Comparison of ENCODE assay signal across 8 cellular contexts in genomic region chr12:7806863-7807487, GRCh38. TPM values are rescaled to one million over a fixed set of nuclear protein-coding genes. Genes with fewer than 3 reads are reported as not detected.
DNase-seq lines count a peak whose midpoint lies in the region; ATAC-seq, FAIRE-seq and TF ChIP-seq lines count a peak whose summit lies in the region.

No MANE protein-coding gene starts in this region.

- no peaks in the 10 kb centered on the region for H3K36me3 ChIP-seq in lung (ENCODE audit: control insufficient read depth in 2 of 2, insufficient read depth in 2 of 2, low read length in 2 of 2)

- no peaks in the 10 kb centered on the region for H3K27me3 ChIP-seq in lung (ENCODE audit: control insufficient read depth, insufficient read depth)

- peak; percentile 77 for ATAC-seq in lung (ENCODE audit: insufficient read depth, low FRiP score)
- ATAC-seq in HG03442 (IDR thresholded peaks at IDR 0.05; ENCODE audit: unreplicated experiment): no peak

- peak; percentile 46 for FAIRE-seq in GM12892 (lab: Jason Lieb, UNC)

- 3 to 4% methylated on average over 2 of the region's 2 CpGs for WGBS in lung, 2 donors

- no peaks in the 10 kb centered on the region for H3K9me3 ChIP-seq in lung (ENCODE audit: control insufficient read depth in 2 of 2, insufficient read depth in 1 of 2, low read length in 1 of 2)

- H3K4me1 ChIP-seq in lung (ENCODE audit: control insufficient read depth in 2 of 2, insufficient read depth in 2 of 2, low read length in 2 of 2): no peaks in the 10 kb centered on the region

- TF ChIP-seq CTCF in lung (IDR thresholded peaks at IDR 0.05; ENCODE audit: control extremely low read depth, extremely low read depth): peak; percentile 67

- no peak for TF ChIP-seq POLR2A in GM12892 (IDR thresholded peaks at IDR 0.05; ENCODE audit: low read depth, low read length)

- DNase-seq in A172 (ENCODE audit: low spot score) (peak; percentile 55), GM12892 (ENCODE audit: insufficient read length) (peak; percentile 32), NCI-H460 (ENCODE audit: extremely low read depth, low read depth) (peak; percentile 53), dermis microvascular lymphatic vessel endothelial cell (ENCODE audit: low read depth in 2 of 2) (peak; percentile 70 to 81), lung (ENCODE audit: low spot score) (peak; percentile 67)
- DNase-seq in activated CD4-positive, alpha-beta T cell treated with anti-CD3 and anti-CD28 coated beads, Interleukin-2, amount 50 U/mL, for 24 hours (ENCODE audit: low read depth in 1 of 2, low spot score in 1 of 2): peak; percentile 24 to 54
- peak; percentile 11 for DNase-seq in stimulated activated CD8-positive, alpha-beta memory T cell treated with anti-CD3 and anti-CD28 coated beads, Interleukin-12 subunit alpha, Interleukin-12 subunit beta, amount 100 ng/mL, for 4 hours (ENCODE audit: low read depth)

- H3K27ac ChIP-seq in lung (ENCODE audit: low read depth in 1 of 2, low read length in 1 of 2): no peak overlapping the region

- H3K4me3 ChIP-seq in lung: no peak overlapping the region

RNA-seq across cellular contexts. Expression of gene NANOG, which starts 17.8 kb away (rescaled TPM):
- not detected in 2 replicates for total RNA-seq in A172 (2014; rRNA removed; shearing (Covaris generic))
- not detected for polyA plus RNA-seq in GM12892 (2012; ENCODE audit: missing spikeins)
- not detected in 2 replicates for total RNA-seq in NCI-H460 (2014; rRNA removed; shearing (Covaris generic))
- not detected in 2 replicates for polyA plus RNA-seq in NCI-H460 (2014; cell fraction: nucleus; rRNA removed)
- total RNA-seq in dermis microvascular lymphatic vessel endothelial cell (not detected in 2 replicates), lung (under 1 TPM; 0.23 to 0.49 TPM)
- not detected for polyA plus RNA-seq in lung

RNA-seq across cellular contexts. Expression of gene NANOGNB, which starts 42.0 kb away (rescaled TPM):
- total RNA-seq in A172 (2014; rRNA removed; shearing (Covaris generic)): not detected in 2 replicates
- polyA plus RNA-seq in GM12892 (2012; ENCODE audit: missing spikeins): not detected
- not detected in 2 replicates for total RNA-seq in NCI-H460 (2014; rRNA removed; shearing (Covaris generic))
- not detected in 2 replicates for polyA plus RNA-seq in NCI-H460 (2014; cell fraction: nucleus; rRNA removed)
- total RNA-seq in dermis microvascular lymphatic vessel endothelial cell (not detected in 2 replicates), lung (not detected)
- not detected for polyA plus RNA-seq in lung

RNA-seq across cellular contexts. Expression of gene CLEC4C, which starts 59.8 kb away (rescaled TPM):
- total RNA-seq in A172 (2014; rRNA removed; shearing (Covaris generic)): not detected in 2 replicates
- not detected for polyA plus RNA-seq in GM12892 (2012; ENCODE audit: missing spikeins)
- not detected in 2 replicates for total RNA-seq in NCI-H460 (2014; rRNA removed; shearing (Covaris generic))
- not detected in 2 replicates for polyA plus RNA-seq in NCI-H460 (2014; cell fraction: nucleus; rRNA removed)
- total RNA-seq in dermis microvascular lymphatic vessel endothelial cell (not detected in 2 replicates), lung (under 1 TPM in 1 of 2 donors, not detected in 1; 0.60 TPM)
- under 1 TPM in 1 of 2 donors, not detected in 1; 0.08 TPM for polyA plus RNA-seq in lung

Comparison
In these comparisons a context has a peak if more than half of its experiments do, and no peak if none do; other contexts are left out.
1. DNase-seq: peak in every context shown above with its lines; median percentile 76 in dermis microvascular lymphatic vessel endothelial cell; 67 in lung; 55 in A172; 53 in NCI-H460; 39 in activated CD4-positive, alpha-beta T cell treated with anti-CD3 and anti-CD28 coated beads, Interleukin-2, amount 50 U/mL, for 24 hours; 32 in GM12892; 11 in stimulated activated CD8-positive, alpha-beta memory T cell treated with anti-CD3 and anti-CD28 coated beads, Interleukin-12 subunit alpha, Interleukin-12 subunit beta, amount 100 ng/mL, for 4 hours.